In genomic region chr5:157511656-157512644, GRCh38 we compare ENCODE assay signal across 8 cellular contexts. TPM values are rescaled to one million over a fixed set of nuclear protein-coding genes. Genes with fewer than 3 reads are reported as not detected.
A peak's percentile ranks its signal among the peaks of the same experiment; 100 is the strongest.
DNase-seq lines count a peak whose midpoint lies in the region; ATAC-seq and TF ChIP-seq lines count a peak whose summit lies in the region.

No MANE protein-coding gene starts in this region.

- in situ Hi-C loops in GM23248 (cut with MboI): no loop called here
- in situ Hi-C loops in GM13977 (cut with MboI; ENCODE audit: low pct_unique_long_range_greater_than_20kb, low sequenced_read_pairs, unreplicated experiment): no loop called here

- peak overlapping the region; percentile 44 for H3K4me2 ChIP-seq in GM23248 (ENCODE audit: unreplicated experiment)

- intact Hi-C loops in lower lobe of right lung (cut with DNase I): no loop called here

- H3K27ac ChIP-seq in GM23248: peak overlapping the region; percentile 78
- peak overlapping the region; percentile 42 for H3K27ac ChIP-seq in RWPE2 (ENCODE audit: poor library complexity, severe bottlenecking)
- H3K27ac ChIP-seq in lower lobe of right lung: peak overlapping the region; percentile 33

- peaks cover 55% of the 10 kb centered on the region for H3K4me1 Mint-ChIP-seq in stimulated activated memory B cell treated with anti-CD40 and anti-IgM and Interleukin-4, amounts not matched to agents 10 μg/mL and 1 μg/mL and 100 μg/mL, for 72 hours

- H3K4me3 ChIP-seq in GM23248 (peak overlapping the region; percentile 21; the same call in 1 of the 2 replicates), RWPE2 (ENCODE audit: severe bottlenecking) (no peak overlapping the region), lower lobe of right lung (no peak overlapping the region)

- no peaks in the 10 kb centered on the region for H3K27me3 ChIP-seq in GM23248 (replicated peaks; ENCODE audit: insufficient read depth)
- no peaks in the 10 kb centered on the region for H3K27me3 ChIP-seq in RWPE2 (ENCODE audit: insufficient read depth, poor library complexity, severe bottlenecking)
- no peaks in the 10 kb centered on the region for H3K27me3 ChIP-seq in lower lobe of right lung (ENCODE audit: low read depth)

- peak overlapping the region; percentile 90 for H3K27ac Mint-ChIP-seq in stimulated activated memory B cell treated with anti-CD40 and anti-IgM and Interleukin-4, amounts not matched to agents 10 μg/mL and 1 μg/mL and 100 μg/mL, for 72 hours

- H3F3A ChIP-seq in GM23248 (ENCODE audit: insufficient read depth): peaks cover 40% of the 10 kb centered on the region

- 0 to 1% methylated on average over 9 of the region's 9 CpGs for WGBS in GM23248 (ENCODE audit: low coverage in 1 of 2, low lambda C conversion rate in 2 of 2, missing lambda C conversion rate in 2 of 2), 2 experiments

- peak; percentile 91 for ATAC-seq in RWPE2 (ENCODE audit: low read depth)
- ATAC-seq in lower lobe of right lung: peak; percentile 84 to 88
- no peak for ATAC-seq in stimulated activated memory B cell treated with anti-CD40 and anti-IgM and Interleukin-4, amounts not matched to agents 10 μg/mL and 1 μg/mL and 100 μg/mL, for 72 hours
- ATAC-seq in HG02970 (IDR thresholded peaks at IDR 0.05; ENCODE audit: low FRiP score, unreplicated experiment): no peak

- no peak overlapping the region for H3K4me3 Mint-ChIP-seq in stimulated activated memory B cell treated with anti-CD40 and anti-IgM and Interleukin-4, amounts not matched to agents 10 μg/mL and 1 μg/mL and 100 μg/mL, for 72 hours

- H3K9me3 ChIP-seq in GM23248 (ENCODE audit: low read depth) (no peaks in the 10 kb centered on the region), RWPE2 (ENCODE audit: severe bottlenecking) (no peaks in the 10 kb centered on the region), lower lobe of right lung (no peaks in the 10 kb centered on the region)

- H3K9me2 ChIP-seq in GM23248 (ENCODE audit: insufficient read depth): no peaks in the 10 kb centered on the region

- H3K79me2 ChIP-seq in GM23248 (ENCODE audit: insufficient read depth): no peaks in the 10 kb centered on the region

- H2AFZ ChIP-seq in GM23248: no peak overlapping the region

- H3K36me3 Mint-ChIP-seq in stimulated activated memory B cell treated with anti-CD40 and anti-IgM and Interleukin-4, amounts not matched to agents 10 μg/mL and 1 μg/mL and 100 μg/mL, for 72 hours: peaks cover 72% of the 10 kb centered on the region

- H3K36me3 ChIP-seq in GM23248 (ENCODE audit: low read depth): no peaks in the 10 kb centered on the region
- H3K36me3 ChIP-seq in RWPE2 (ENCODE audit: low read depth): no peaks in the 10 kb centered on the region
- peaks cover 16% of the 10 kb centered on the region for H3K36me3 ChIP-seq in lower lobe of right lung

- TF ChIP-seq CTCF in RWPE2 (IDR thresholded peaks at IDR 0.05; ENCODE audit: poor library complexity, severe bottlenecking) (no peak), lower lobe of right lung (IDR thresholded peaks at IDR 0.05) (no peak), GM13977 (IDR thresholded peaks at IDR 0.05; ENCODE audit: extremely low read depth, insufficient read depth, missing control alignments) (no peak)

- H4K20me1 ChIP-seq in GM23248 (ENCODE audit: insufficient read depth): no peaks in the 10 kb centered on the region

- no peaks in the 10 kb centered on the region for H3K9me3 Mint-ChIP-seq in stimulated activated memory B cell treated with anti-CD40 and anti-IgM and Interleukin-4, amounts not matched to agents 10 μg/mL and 1 μg/mL and 100 μg/mL, for 72 hours

- peak; percentile 99 for DNase-seq in GM23248
- peak; percentile 98 for DNase-seq in RWPE2 (ENCODE audit: low spot score)
- peak; percentile 94 for DNase-seq in dedifferentiated amniotic fluid mesenchymal stem cell (ENCODE audit: extremely low spot score)
- DNase-seq in lower lobe of right lung: peak; percentile 78
- no peak for DNase-seq in GM13977 (ENCODE audit: low spot score)
- DNase-seq in DMS153 (lab: John Stamatoyannopoulos, UW): no peak

- H3K27me3 Mint-ChIP-seq in stimulated activated memory B cell treated with anti-CD40 and anti-IgM and Interleukin-4, amounts not matched to agents 10 μg/mL and 1 μg/mL and 100 μg/mL, for 72 hours: no peaks in the 10 kb centered on the region

- peak overlapping the region; percentile 53 for H3K9ac ChIP-seq in GM23248

- peaks cover 37% of the 10 kb centered on the region for H3K4me1 ChIP-seq in GM23248 (ENCODE audit: insufficient read depth)
- H3K4me1 ChIP-seq in RWPE2 (ENCODE audit: insufficient read depth, poor library complexity, severe bottlenecking): peaks cover 36% of the 10 kb centered on the region
- peaks cover 16% of the 10 kb centered on the region for H3K4me1 ChIP-seq in lower lobe of right lung

RNA-seq across cellular contexts. Expression of gene NIPAL4, which starts 51.9 kb away (rescaled TPM):
- total RNA-seq in GM23248 (2014; rRNA removed; shearing (Covaris generic)): not detected in 2 replicates
- not detected in 2 replicates for polyA plus RNA-seq in GM23248 (2016; fragmentation: Nextera tagmentation; extraction: Ambion mirVana)
- total RNA-seq in lower lobe of right lung: not detected

Comparison
In these comparisons a context has a peak if more than half of its experiments do, and no peak if none do; other contexts are left out.
1. DNase-seq: peak in GM23248 (single experiment), RWPE2 (single experiment), dedifferentiated amniotic fluid mesenchymal stem cell (single experiment) and lower lobe of right lung (single experiment); none in GM13977 (single experiment) and DMS153 (single experiment).
2. ATAC-seq: peak in RWPE2 (single experiment) and lower lobe of right lung (2 of 2); none in stimulated activated memory B cell treated with anti-CD40 and anti-IgM and Interleukin-4, amounts not matched to agents 10 μg/mL and 1 μg/mL and 100 μg/mL, for 72 hours (single experiment) and HG02970 (single experiment).
3. Peak in every context shown above with its lines, with median percentiles within 50 percentile points of each other: H3K27ac ChIP-seq.